Comparison of ENCODE assay signal across 8 cellular contexts in genomic region chr7:100101016-100101862, GRCh38. TPM values are rescaled to one million over a fixed set of nuclear protein-coding genes. Genes with fewer than 3 reads are reported as not detected.
DNase-seq lines count a peak whose midpoint lies in the region; ATAC-seq lines count a peak whose summit lies in the region.

TSS of gene AP4M1 (plus strand) at chr7:100101643. CDS start at chr7:100101715, 72 bp downstream.
TSS of gene MCM7 (minus strand) at chr7:100101397. CDS start at chr7:100101294, 103 bp downstream.

- H3K14ac ChIP-seq in mesenchymal stem cell (ENCODE audit: low read length in 2 of 2), result no peak within 1 kb of the TSS

- DNase-seq in COLO668 (lab: John Stamatoyannopoulos, UW; ENCODE audit: unreplicated experiment), result peak; percentile 99
- peak; percentile 99 for DNase-seq in HT1080 (ENCODE audit: low read depth)
- peak; percentile 100 for DNase-seq in NOMO-1 treated with DMSO at 0.1 percent for 48 hours (lab: John Stamatoyannopoulos, UW; ENCODE audit: unreplicated experiment)
- DNase-seq in activated CD8-positive, alpha-beta memory T cell treated with anti-CD3 and anti-CD28 coated beads for 4 hours (ENCODE audit: low read depth in 2 of 2), result peak; percentile 92 to 94
- DNase-seq in effector memory CD8-positive, alpha-beta T cell, result peak; percentile 91 to 93 (median 93)
- peak; percentile 99 for DNase-seq in mesenchymal stem cell
- DNase-seq in stimulated activated CD8-positive, alpha-beta memory T cell treated with anti-CD3 and anti-CD28 coated beads, Interleukin-12 subunit alpha, Interleukin-12 subunit beta, amount 100 ng/mL, for 4 hours (ENCODE audit: low read depth), result peak; percentile 94

- H3K27ac ChIP-seq in mesenchymal stem cell (ENCODE audit: low read length, poor library complexity, severe bottlenecking), result peak within 1 kb of the TSS; percentile 91

- peaks cover 19% of the 10 kb centered on the region for H3K79me1 ChIP-seq in mesenchymal stem cell (replicated peaks; ENCODE audit: low read length, poor library complexity, severe bottlenecking)

- peak within 1 kb of the TSS; percentile 98 for H2BK120ac ChIP-seq in mesenchymal stem cell (ENCODE audit: low read depth, low read length)

- peak within 1 kb of the TSS; percentile 83 to 90 for H3K18ac ChIP-seq in mesenchymal stem cell (ENCODE audit: low read depth in 1 of 2, low read length in 2 of 2)

- no peaks in the 10 kb centered on the region for H3K27me3 ChIP-seq in mesenchymal stem cell (ENCODE audit: control insufficient read depth in 1 of 2, insufficient read depth in 1 of 2, low read length in 2 of 2)

- no peaks in the 10 kb centered on the region for H3K9me3 Mint-ChIP-seq in effector memory CD8-positive, alpha-beta T cell

- no peaks in the 10 kb centered on the region for H3K9me3 ChIP-seq in mesenchymal stem cell (ENCODE audit: control insufficient read depth, low read length)

- H3K36me3 Mint-ChIP-seq in effector memory CD8-positive, alpha-beta T cell (ENCODE audit: insufficient read depth), result peaks cover 68% of the 10 kb centered on the region

- under 1% methylated on average over 76 of the region's 80 CpGs for WGBS in mesenchymal stem cell

- peak within 1 kb of the TSS; percentile 8 for H2AFZ ChIP-seq in mesenchymal stem cell (ENCODE audit: low read depth, low read length)

- H3K36me3 ChIP-seq in mesenchymal stem cell (ENCODE audit: control insufficient read depth in 1 of 2, insufficient read depth in 2 of 2, low read depth in 1 of 2, low read length in 2 of 2), result peaks cover 59 to 60% of the 10 kb centered on the region in 2 experiments

- peak within 1 kb of the TSS; percentile 90 for H3K9ac ChIP-seq in mesenchymal stem cell (ENCODE audit: low read length)

- H4K91ac ChIP-seq in mesenchymal stem cell (ENCODE audit: low read length), result peak within 1 kb of the TSS; percentile 81

- H2BK15ac ChIP-seq in mesenchymal stem cell (ENCODE audit: low read depth, poor library complexity, severe bottlenecking), result peak within 1 kb of the TSS; percentile 92

- H3K4me1 Mint-ChIP-seq in effector memory CD8-positive, alpha-beta T cell (ENCODE audit: low read depth in 2 of 2), result peaks cover 29 to 30% of the 10 kb centered on the region in 2 donors

- H3K23ac ChIP-seq in mesenchymal stem cell (ENCODE audit: low read length in 2 of 2), result no peak within 1 kb of the TSS

- H3K4me1 ChIP-seq in mesenchymal stem cell (ENCODE audit: control insufficient read depth, insufficient read depth, low read depth, low read length), result peaks cover 21% of the 10 kb centered on the region

- peak within 1 kb of the TSS; percentile 86 for H4K8ac ChIP-seq in mesenchymal stem cell (ENCODE audit: low read length)

- peak within 1 kb of the TSS; percentile 58 to 88 for H3K4ac ChIP-seq in mesenchymal stem cell (ENCODE audit: low read depth in 1 of 2, low read length in 2 of 2)

- no peaks in the 10 kb centered on the region for H3K27me3 Mint-ChIP-seq in effector memory CD8-positive, alpha-beta T cell

- ATAC-seq in GM21360 (IDR thresholded peaks at IDR 0.05; ENCODE audit: unreplicated experiment), result peak; percentile 74
- ATAC-seq in effector memory CD8-positive, alpha-beta T cell (replicated peaks), result peak; percentile 82

- peak within 1 kb of the TSS; percentile 73 to 78 for H2BK12ac ChIP-seq in mesenchymal stem cell (ENCODE audit: low read length in 2 of 2)

- H2BK5ac ChIP-seq in mesenchymal stem cell (ENCODE audit: low read depth, low read length, poor library complexity, severe bottlenecking), result peak within 1 kb of the TSS; percentile 15

- H3K4me2 ChIP-seq in mesenchymal stem cell (ENCODE audit: low read length, poor library complexity, severe bottlenecking), result peak within 1 kb of the TSS; percentile 93

- H2AK5ac ChIP-seq in mesenchymal stem cell (ENCODE audit: low read length, severe bottlenecking), result peak within 1 kb of the TSS; percentile 68

- peak within 1 kb of the TSS; percentile 74 to 85 for H3K4me3 ChIP-seq in mesenchymal stem cell (ENCODE audit: insufficient read depth in 1 of 2, low read depth in 1 of 2, low read length in 2 of 2)

- H3K4me3 Mint-ChIP-seq in effector memory CD8-positive, alpha-beta T cell, result peak within 1 kb of the TSS; percentile 92 to 96

- H3K27ac Mint-ChIP-seq in effector memory CD8-positive, alpha-beta T cell, result peak within 1 kb of the TSS; percentile 98 to 99

RNA-seq across cellular contexts. Expression of gene AP4M1, which starts in this region (rescaled TPM):
- 13.7 and 14.4 TPM in 2 replicates for total RNA-seq in HT1080 (2014; rRNA removed; shearing (Covaris generic))
- 13.0 and 15.6 TPM in 2 replicates for polyA plus RNA-seq in HT1080 (2015; cell fraction: cytosol; rRNA removed)
- 30.7 and 45.2 TPM in 2 replicates for polyA plus RNA-seq in HT1080 (2015; cell fraction: nucleus; rRNA removed)
- polyA plus RNA-seq in mesenchymal stem cell (2013, experiment 1 of 2), result 28.0 TPM
- 25.3 TPM for polyA plus RNA-seq in mesenchymal stem cell (2013, experiment 2 of 2)

RNA-seq across cellular contexts. Expression of gene MCM7, which starts in this region (rescaled TPM):
- 350 and 387 TPM in 2 replicates for total RNA-seq in HT1080 (2014; rRNA removed; shearing (Covaris generic))
- 177 and 201 TPM in 2 replicates for polyA plus RNA-seq in HT1080 (2015; cell fraction: cytosol; rRNA removed)
- 442 and 450 TPM in 2 replicates for polyA plus RNA-seq in HT1080 (2015; cell fraction: nucleus; rRNA removed)
- 37.4 TPM for polyA plus RNA-seq in mesenchymal stem cell (2013, experiment 1 of 2)
- polyA plus RNA-seq in mesenchymal stem cell (2013, experiment 2 of 2), result 35.4 TPM

Comparison
In these comparisons a context has a peak if more than half of its experiments do, and no peak if none do; other contexts are left out.
1. Peak in every context shown above with its lines: DNase-seq, ATAC-seq, H3K4me3 ChIP-seq and H3K27ac ChIP-seq.